1 cellular context compared by ENCODE assay signal in genomic region chr14:24067133-24068082, GRCh38.
TF ChIP-seq lines count a peak whose summit lies in the region.

No MANE protein-coding gene starts in this region.

TF ChIP-seq in HepG2, 621 proteins besides CTCF, POLR2A, EP300 and RAD21 (continued from another document):
- TF ChIP-seq ZNF280D (CRISPR knock-in tag; IDR thresholded peaks at IDR 0.05) (peak; percentile 62; the same call in 1 of the 2 replicates), ZNF281 (CRISPR knock-in tag; IDR thresholded peaks at IDR 0.05; ENCODE audit: borderline replicate concordance) (peak; percentile 27; the same call in 1 of the 2 replicates), FIP1L1 (IDR thresholded peaks at IDR 0.05; ENCODE audit: borderline replicate concordance, insufficient read depth, low read depth, low read length) (no peak), TAF1 (CRISPR knock-in tag; IDR thresholded peaks at IDR 0.05) (no peak; the same call in 1 of the 2 replicates), YY1 (IDR thresholded peaks at IDR 0.05; ENCODE audit: insufficient read depth, insufficient replicate concordance, low read depth, low read length) (peak; percentile 24), POGK (CRISPR knock-in tag; conservative IDR thresholded peaks at IDR 0.05) (no peak), ZNF460 (CRISPR knock-in tag; IDR thresholded peaks at IDR 0.05; ENCODE audit: borderline replicate concordance) (no peak), HBP1 (CRISPR knock-in tag; IDR thresholded peaks at IDR 0.05; ENCODE audit: low read depth) (no peak), BCL3 (CRISPR knock-in tag; IDR thresholded peaks at IDR 0.05) (peak; percentile 53; the same call in 1 of the 2 replicates), ZNF816 (CRISPR knock-in tag; IDR thresholded peaks at IDR 0.05; ENCODE audit: borderline replicate concordance) (no peak), GZF1 (CRISPR knock-in tag; IDR thresholded peaks at IDR 0.05) (0 out of 2 replicates have a peak, but pooled peaks have one; percentile 66), TBX2 (CRISPR knock-in tag; IDR thresholded peaks at IDR 0.05; ENCODE audit: borderline replicate concordance) (peak; percentile 37; the same call in 1 of the 2 replicates), RNF219 (CRISPR knock-in tag; IDR thresholded peaks at IDR 0.05) (no peak), ZBTB26 (CRISPR knock-in tag; IDR thresholded peaks at IDR 0.05; ENCODE audit: borderline replicate concordance) (peak; percentile 37; the same call in 1 of the 2 replicates), BRF2 (CRISPR knock-in tag; IDR thresholded peaks at IDR 0.05) (no peak), LCORL (IDR thresholded peaks at IDR 0.05) (no peak), LCORL (CRISPR knock-in tag; IDR thresholded peaks at IDR 0.05) (peak; percentile 95), ZNF609 (CRISPR knock-in tag; IDR thresholded peaks at IDR 0.05; ENCODE audit: borderline replicate concordance) (peak; percentile 19; the same call in 1 of the 2 replicates), ZNF354B (CRISPR knock-in tag; IDR thresholded peaks at IDR 0.05) (no peak), MTF2 (CRISPR knock-in tag; IDR thresholded peaks at IDR 0.05; ENCODE audit: borderline replicate concordance) (no peak; the same call in 1 of the 2 replicates), GPN1 (CRISPR knock-in tag; IDR thresholded peaks at IDR 0.05; ENCODE audit: borderline replicate concordance) (no peak)
TF ChIP-seq in HepG2: peak in this region for 145.
